13 cellular contexts compared by ENCODE assay signal in genomic region chr6:157528931-157529653, GRCh38.
A peak's percentile ranks its signal among the peaks of the same experiment; 100 is the strongest.
DNase-seq lines count a peak whose midpoint lies in the region; ATAC-seq and TF ChIP-seq lines count a peak whose summit lies in the region.
"Had no signal": no experiment of that assay in that cellular context is flagged by ENCODE, and none has a peak within 500 bp of the region (broad histone marks: within the 10 kb centered on the region; RNA-seq: fewer than 3 reads in every experiment).

No MANE protein-coding gene starts in this region.

- H3K27me3 ChIP-seq in osteoblast (ENCODE audit: insufficient read depth, low read length), result peaks cover 4% of the 10 kb centered on the region

- no peaks in the 10 kb centered on the region for H3K36me3 ChIP-seq in osteoblast (ENCODE audit: insufficient read depth, low read length)

- no peaks in the 10 kb centered on the region; the same call in 1 of the 2 replicates for H3K27me3 Mint-ChIP-seq in HFFc6 (ENCODE audit: insufficient read depth)

- H3K4me3 Mint-ChIP-seq in HFFc6, result no peak overlapping the region

- no peak overlapping the region for H2AFZ ChIP-seq in osteoblast (ENCODE audit: low read length)

- in situ Hi-C loops in ACHN (cut with HindIII; ENCODE audit: low pct_ligation_motif_present, low pct_unique_long_range_greater_than_20kb, low sequenced_read_pairs), result no loop called here

- no peak overlapping the region for H3K27ac Mint-ChIP-seq in HFFc6

- no peak overlapping the region for H3K27ac ChIP-seq in osteoblast (ENCODE audit: low read depth, low read length)
- H3K27ac ChIP-seq: C4-2B, KMS-11 had no signal

- H3K9me3 ChIP-seq in osteoblast (ENCODE audit: low read depth, low read length), result no peaks in the 10 kb centered on the region

- H3K4me3 ChIP-seq in osteoblast (ENCODE audit: insufficient read depth, low read length), result no peak overlapping the region

- DNase-seq in ACHN (peak; percentile 73), HuH-7 (ENCODE audit: low spot score) (peak; percentile 70), SW480 (ENCODE audit: low spot score) (peak; percentile 77), kidney tubule cell (ENCODE audit: low spot score) (peak; percentile 87), HFFc6 (no peak), osteoblast (ENCODE audit: insufficient read length, low spot score, missing footprints) (no peak)
- DNase-seq: activated CD4-positive, alpha-beta T cell treated with anti-CD3 and anti-CD28 coated beads for 48 hours; effector memory CD4-positive, alpha-beta T cell had no signal

- H3K79me2 ChIP-seq in osteoblast (ENCODE audit: insufficient read depth, low read length), result no peaks in the 10 kb centered on the region

- no peak overlapping the region for H3K4me2 ChIP-seq in osteoblast (ENCODE audit: insufficient read depth, low read length)
- H3K4me2 ChIP-seq: KMS-11 had no signal

- peaks cover 3% of the 10 kb centered on the region for H3K4me1 ChIP-seq in osteoblast (ENCODE audit: insufficient read depth, low read length)

- no peaks in the 10 kb centered on the region for H3K4me1 Mint-ChIP-seq in HFFc6 (ENCODE audit: low read depth)

- TF ChIP-seq CTCF in HFFc6 (IDR thresholded peaks at IDR 0.05) (no peak), osteoblast (IDR thresholded peaks at IDR 0.05; ENCODE audit: extremely low read depth, low read depth, low read length) (no peak)

- H3K9me3 Mint-ChIP-seq in HFFc6, result no peaks in the 10 kb centered on the region

- H4K20me1 ChIP-seq in osteoblast (ENCODE audit: insufficient read depth, low read length), result no peaks in the 10 kb centered on the region

- no peaks in the 10 kb centered on the region for H3K36me3 Mint-ChIP-seq in HFFc6 (ENCODE audit: low read depth)

- no peak for ATAC-seq in HG03469 (IDR thresholded peaks at IDR 0.05; ENCODE audit: unreplicated experiment)
- ATAC-seq in GM21360 (IDR thresholded peaks at IDR 0.05; ENCODE audit: unreplicated experiment), result no peak
- ATAC-seq: activated naive CD4-positive, alpha-beta T cell treated with anti-CD3 and anti-CD28 coated beads, Interleukin-2, amount 50 U/mL, for 72 hours had no signal

Comparison
In these comparisons a context has a peak if more than half of its experiments do, and no peak if none do; other contexts are left out.
1. DNase-seq: peak in ACHN (single experiment), HuH-7 (single experiment), SW480 (single experiment) and kidney tubule cell (single experiment); none in HFFc6 (single experiment) and osteoblast (single experiment).